ENCODE assay signal across 23 cellular contexts in genomic region chr5:137566118-137566541, GRCh38.
DNase-seq lines count a peak whose midpoint lies in the region; ATAC-seq and TF ChIP-seq lines count a peak whose summit lies in the region.
"Had no signal": no experiment of that assay in that cellular context is flagged by ENCODE, and none has a peak within 500 bp of the region (broad histone marks: within the 10 kb centered on the region; RNA-seq: fewer than 3 reads in every experiment).

No MANE protein-coding gene starts in this region.

- H3K27me3 ChIP-seq in esophagus muscularis mucosa (no peaks in the 10 kb centered on the region), osteoblast (ENCODE audit: insufficient read depth, low read length) (no peaks in the 10 kb centered on the region)
- H3K27me3 ChIP-seq: heart left ventricle, vagina had no signal

- DNase-seq in Daoy (ENCODE audit: low read depth) (peak; percentile 72), NCI-H226 (peak; percentile 37), esophagus muscularis mucosa (ENCODE audit: extremely low spot score) (peak; percentile 79), osteoblast (ENCODE audit: insufficient read length, low spot score, missing footprints) (no peak), SIG-M5 (lab: John Stamatoyannopoulos, UW) (no peak), SHP77 (lab: John Stamatoyannopoulos, UW) (no peak)
- DNase-seq: activated CD4-positive, alpha-beta T cell treated with anti-CD3 and anti-CD28 coated beads, Interleukin-2, amount 10 ng/mL, durations not matched to agents 24 days and 14 days; activated naive CD8-positive, alpha-beta T cell treated with anti-CD3 and anti-CD28 coated beads for 36 hours; CD4-positive, alpha-beta memory T cell; central memory CD4-positive, alpha-beta T cell; DMS53; effector CD4-positive, alpha-beta T cell; Kasumi-1; NCI-H1105 treated with DMSO at 0.1 percent for 48 hours; NCI-H2081 treated with DMSO at 0.1 percent for 48 hours; NCI-H524; posterior cingulate gyrus; stimulated activated CD4-positive, alpha-beta T cell treated with anti-CD3 and anti-CD28 coated beads, Interleukin-4, amount 100 ng/mL, for 4 hours had no signal

- intact Hi-C loops in esophagus muscularis mucosa (cut with DNase I), result no loop called here

- H3K4me1 ChIP-seq in esophagus muscularis mucosa (peaks cover 0 to 14% (median 2%) of the 10 kb centered on the region in 4 donors), osteoblast (ENCODE audit: insufficient read depth, low read length) (peaks cover 54% of the 10 kb centered on the region)

- H3K27ac ChIP-seq in esophagus muscularis mucosa (replicated peaks in 1 of 4) (no peak overlapping the region), osteoblast (ENCODE audit: low read depth, low read length) (peak overlapping the region; percentile 94)
- H3K27ac ChIP-seq: vagina had no signal

- no peaks in the 10 kb centered on the region for H3K36me3 ChIP-seq in esophagus muscularis mucosa
- no peaks in the 10 kb centered on the region for H3K36me3 ChIP-seq in osteoblast (ENCODE audit: insufficient read depth, low read length)
- H3K36me3 ChIP-seq: heart left ventricle, vagina had no signal

- TF ChIP-seq EP300 in esophagus muscularis mucosa (IDR thresholded peaks at IDR 0.05), result no peak

- H3K79me2 ChIP-seq in osteoblast (ENCODE audit: insufficient read depth, low read length), result no peaks in the 10 kb centered on the region

- H3K4me2 ChIP-seq in osteoblast (ENCODE audit: insufficient read depth, low read length), result peak overlapping the region; percentile 67

- H4K20me1 ChIP-seq in osteoblast (ENCODE audit: insufficient read depth, low read length), result no peaks in the 10 kb centered on the region

- no peak for ATAC-seq in GM19397 (IDR thresholded peaks at IDR 0.05; ENCODE audit: unreplicated experiment)
- ATAC-seq in HG03045 (IDR thresholded peaks at IDR 0.05; ENCODE audit: unreplicated experiment), result no peak
- ATAC-seq: activated T-helper 17 cell treated with anti-CD3 and anti-CD28 coated beads, Interleukin-2, amount 50 U/mL, for 72 hours had no signal

- H3K9me3 ChIP-seq in esophagus muscularis mucosa, result no peaks in the 10 kb centered on the region
- no peaks in the 10 kb centered on the region for H3K9me3 ChIP-seq in osteoblast (ENCODE audit: low read depth, low read length)
- H3K9me3 ChIP-seq: heart left ventricle, vagina had no signal

- WGBS in esophagus muscularis mucosa, result 72% methylated on average over 2 of the region's 2 CpGs

- H3K4me3 ChIP-seq in esophagus muscularis mucosa (no peak overlapping the region), osteoblast (ENCODE audit: insufficient read depth, low read length) (peak overlapping the region; percentile 25)
- H3K4me3 ChIP-seq: heart left ventricle, vagina had no signal

- peak overlapping the region; percentile 16 for H2AFZ ChIP-seq in osteoblast (ENCODE audit: low read length)

- TF ChIP-seq CTCF in esophagus muscularis mucosa (IDR thresholded peaks at IDR 0.05) (no peak), osteoblast (IDR thresholded peaks at IDR 0.05; ENCODE audit: extremely low read depth, low read depth, low read length) (no peak)

- no peak for TF ChIP-seq POLR2A in esophagus muscularis mucosa (IDR thresholded peaks at IDR 0.05; ENCODE audit: low read depth)

Comparison
In these comparisons a context has a peak if more than half of its experiments do, and no peak if none do; other contexts are left out.
1. DNase-seq: peak in Daoy (single experiment), NCI-H226 (single experiment) and esophagus muscularis mucosa (single experiment); none in osteoblast (single experiment), SIG-M5 (single experiment) and SHP77 (0 of 2).